In the genomic region with DNA sequence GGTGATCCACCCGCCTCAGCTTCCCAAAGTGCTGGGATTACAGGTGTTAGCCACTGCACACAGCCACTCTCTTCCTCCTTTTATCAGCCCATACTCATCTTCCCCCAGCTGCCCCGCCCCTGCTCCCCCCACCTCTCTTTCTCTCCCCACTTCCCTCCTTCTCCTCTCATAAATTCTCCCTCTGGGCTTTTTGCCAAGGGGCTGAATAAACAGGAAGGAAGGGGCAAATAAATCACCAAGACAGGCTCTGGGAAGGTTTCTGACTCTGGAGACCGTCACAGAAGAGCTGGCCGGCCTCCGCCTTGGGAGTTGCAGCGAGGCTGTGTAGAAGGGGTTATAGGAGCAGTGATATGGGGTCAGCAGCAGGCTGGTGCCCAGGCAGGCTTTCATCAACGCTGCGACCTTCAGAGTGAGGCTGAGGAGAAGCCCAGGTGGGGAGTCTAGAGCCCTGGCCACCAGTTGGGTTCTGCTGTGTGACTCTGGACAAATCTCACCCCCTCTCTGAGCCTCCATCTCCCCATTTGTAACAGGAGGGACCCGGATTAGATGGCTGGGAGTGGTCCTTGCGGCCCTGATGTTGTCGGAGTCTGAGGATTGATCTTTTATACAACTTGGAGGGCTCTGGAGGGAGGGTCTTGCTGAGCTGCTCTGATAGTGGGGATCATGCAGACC, we compare ENCODE assay signal across 8 cellular contexts.
DNase-seq lines count a peak whose midpoint lies in the region; ATAC-seq and TF ChIP-seq lines count a peak whose summit lies in the region.

No MANE protein-coding gene starts in this region.

- H3K27me3 Mint-ChIP-seq in activated CD4-positive, alpha-beta T cell treated with anti-CD3 and anti-CD28 coated beads, Interleukin-2, amount 10 ng/mL, durations not matched to agents 7 days and 5 days, result peaks cover 14% of the 10 kb centered on the region

- peaks cover 12% of the 10 kb centered on the region for H3K4me1 Mint-ChIP-seq in activated CD4-positive, alpha-beta T cell treated with anti-CD3 and anti-CD28 coated beads, Interleukin-2, amount 10 ng/mL, durations not matched to agents 7 days and 5 days

- no peak overlapping the region for H3K27ac Mint-ChIP-seq in activated CD4-positive, alpha-beta T cell treated with anti-CD3 and anti-CD28 coated beads, Interleukin-2, amount 10 ng/mL, durations not matched to agents 7 days and 5 days

- no peak overlapping the region for H3K27ac ChIP-seq in epithelial cell of prostate

- CTCF ChIA-PET in HEK293T (lab: Yijun Ruan, JAX), result no interaction called here
- CTCF ChIA-PET in activated CD4-positive, alpha-beta T cell treated with anti-CD3 and anti-CD28 coated beads, Interleukin-2, amount 10 ng/mL, durations not matched to agents 7 days and 5 days (lab: Charles Lee), result interaction anchor here (0.8 kb wide), 1 partner anchor 43 kb away, joined by 3 read pairs; no protein-coding TSS in a partner anchor

- H3K4me3 Mint-ChIP-seq in activated CD4-positive, alpha-beta T cell treated with anti-CD3 and anti-CD28 coated beads, Interleukin-2, amount 10 ng/mL, durations not matched to agents 7 days and 5 days, result no peak overlapping the region

- no peak for TF ChIP-seq POLR2A in GM18505 (IDR thresholded peaks at IDR 0.05; ENCODE audit: borderline replicate concordance, extremely low read depth, insufficient read depth, insufficient read length)

- ATAC-seq in HG02885 (IDR thresholded peaks at IDR 0.05; ENCODE audit: poor library complexity, unreplicated experiment), result no peak
- ATAC-seq in GM19397 (IDR thresholded peaks at IDR 0.05; ENCODE audit: unreplicated experiment), result no peak
- ATAC-seq in GM18505 (IDR thresholded peaks at IDR 0.05; ENCODE audit: unreplicated experiment), result no peak

- no peaks in the 10 kb centered on the region for H3K36me3 Mint-ChIP-seq in activated CD4-positive, alpha-beta T cell treated with anti-CD3 and anti-CD28 coated beads, Interleukin-2, amount 10 ng/mL, durations not matched to agents 7 days and 5 days (ENCODE audit: low read depth)

- POLR2A ChIA-PET in HEK293T (lab: Yijun Ruan, JAX), result interaction anchor here (0.8 to 1.4 kb wide), 4 partner anchors 46 to 178 kb away, joined by 3 to 4 read pairs (median 3); partner anchors contain the start of genes RASD2 and TOM1
- POLR2A ChIA-PET in activated CD4-positive, alpha-beta T cell treated with anti-CD3 and anti-CD28 coated beads, Interleukin-2, amount 10 ng/mL, durations not matched to agents 7 days and 5 days (lab: Charles Lee), result no interaction called here

- no peaks in the 10 kb centered on the region for H3K9me3 Mint-ChIP-seq in activated CD4-positive, alpha-beta T cell treated with anti-CD3 and anti-CD28 coated beads, Interleukin-2, amount 10 ng/mL, durations not matched to agents 7 days and 5 days

- DNase-seq in HEK293T (ENCODE audit: extremely low spot score), result peak; percentile 71
- DNase-seq in NCI-H774 (lab: John Stamatoyannopoulos, UW), result peak; percentile 61
- DNase-seq in epithelial cell of prostate (ENCODE audit: low read depth, low spot score), result peak; percentile 59
- DNase-seq in pulmonary artery endothelial cell (ENCODE audit: low read depth, low spot score), result peak; percentile 52
- no peak for DNase-seq in activated CD4-positive, alpha-beta T cell treated with anti-CD3 and anti-CD28 coated beads, Interleukin-2, amount 10 ng/mL, durations not matched to agents 7 days and 5 days

TF ChIP-seq in HEK293T, 16 proteins besides CTCF, POLR2A, EP300 and RAD21:
- TF ChIP-seq CTBP1 (IDR thresholded peaks at IDR 0.05; ENCODE audit: borderline replicate concordance), result no peak
- no peak for TF ChIP-seq LEF1 (IDR thresholded peaks at IDR 0.05; ENCODE audit: borderline replicate concordance)
- TF ChIP-seq PKNOX1 (IDR thresholded peaks at IDR 0.05), result peak; percentile 95
- no peak for TF ChIP-seq ELF4 (IDR thresholded peaks at IDR 0.05)
- TF ChIP-seq BHLHE40 (IDR thresholded peaks at IDR 0.05; ENCODE audit: borderline replicate concordance), result no peak
- no peak for TF ChIP-seq SP1 (IDR thresholded peaks at IDR 0.05)
- TF ChIP-seq FOXM1 (IDR thresholded peaks at IDR 0.05; ENCODE audit: borderline replicate concordance), result no peak
- TF ChIP-seq FOXK2 (IDR thresholded peaks at IDR 0.05), result no peak
